2 cellular contexts compared by ENCODE assay signal in the genomic region with DNA sequence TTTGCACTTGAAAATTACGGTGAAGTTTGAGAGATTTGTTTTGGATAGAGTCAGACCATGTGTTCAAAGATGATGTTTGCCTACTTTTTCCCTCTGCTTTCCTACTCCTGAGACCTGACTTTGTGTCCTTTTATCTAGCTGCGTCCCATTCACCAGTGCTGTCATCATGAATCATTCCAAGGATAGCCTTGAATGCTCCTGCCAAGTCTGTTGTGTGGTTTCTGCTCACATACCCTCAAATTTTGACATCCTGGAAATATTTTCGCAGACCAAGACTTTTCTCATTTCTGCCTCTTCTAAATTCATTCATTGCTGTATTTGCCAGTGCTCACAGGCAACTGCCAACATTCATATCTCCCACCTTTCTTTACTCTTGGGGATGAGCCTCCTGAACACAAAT.
TF ChIP-seq lines count a peak whose summit lies in the region.

No MANE protein-coding gene starts in this region.

TF ChIP-seq in SK-N-SH, 30 proteins besides CTCF, POLR2A, EP300 and RAD21:
- TF ChIP-seq ZBTB33 (IDR thresholded peaks at IDR 0.05; ENCODE audit: borderline replicate concordance, low read depth) (no peak), MEF2A (IDR thresholded peaks at IDR 0.05; ENCODE audit: borderline replicate concordance, low read depth) (no peak), GATA2 (CRISPR knock-in tag; IDR thresholded peaks at IDR 0.05) (no peak), PBX3 (IDR thresholded peaks at IDR 0.05) (peak; percentile 46), TCF12 (IDR thresholded peaks at IDR 0.05) (peak; percentile 26; the same call in 1 of the 2 replicates), CHD2 (IDR thresholded peaks at IDR 0.05; ENCODE audit: low read length, partially characterized antibody) (no peak), TEAD4 (IDR thresholded peaks at IDR 0.05; ENCODE audit: borderline replicate concordance, insufficient read depth) (no peak), NFIC (IDR thresholded peaks at IDR 0.05; ENCODE audit: borderline replicate concordance) (0 out of 2 replicates have a peak, but pooled peaks have one; percentile 12), FOSL2 (IDR thresholded peaks at IDR 0.05; ENCODE audit: borderline replicate concordance, low read depth) (peak; percentile 20; the same call in 1 of the 2 replicates), TAF1 (IDR thresholded peaks at IDR 0.05; ENCODE audit: borderline replicate concordance, low read depth, low read length) (no peak), RFX5 (IDR thresholded peaks at IDR 0.05; ENCODE audit: low read length) (no peak)
TF ChIP-seq in SK-N-SH: peak in this region for 4.

TF ChIP-seq in SK-N-SH treated with all-trans-retinoic acid at 6 μM for 48 hours, 23 proteins besides CTCF, POLR2A, EP300 and RAD21 (continued from another document):
- TF ChIP-seq ZFP3 (CRISPR knock-in tag; IDR thresholded peaks at IDR 0.05) (no peak), ZNF565 (CRISPR knock-in tag; conservative IDR thresholded peaks at IDR 0.05; ENCODE audit: low read depth) (no peak), BACH2 (CRISPR knock-in tag; IDR thresholded peaks at IDR 0.05; ENCODE audit: borderline replicate concordance) (no peak), ARNTL (CRISPR knock-in tag; IDR thresholded peaks at IDR 0.05; ENCODE audit: borderline replicate concordance, low read depth) (no peak), RARB (CRISPR knock-in tag; IDR thresholded peaks at IDR 0.05) (no peak), POU6F1 (CRISPR knock-in tag; IDR thresholded peaks at IDR 0.05; ENCODE audit: borderline replicate concordance, low read depth) (no peak), TSHZ2 (CRISPR knock-in tag; IDR thresholded peaks at IDR 0.05) (no peak), CSRNP3 (CRISPR knock-in tag; IDR thresholded peaks at IDR 0.05) (no peak), ZNF8 (CRISPR knock-in tag; IDR thresholded peaks at IDR 0.05) (no peak), ZNF70 (CRISPR knock-in tag; IDR thresholded peaks at IDR 0.05) (no peak)
- TF ChIP-seq, protein P1, sequence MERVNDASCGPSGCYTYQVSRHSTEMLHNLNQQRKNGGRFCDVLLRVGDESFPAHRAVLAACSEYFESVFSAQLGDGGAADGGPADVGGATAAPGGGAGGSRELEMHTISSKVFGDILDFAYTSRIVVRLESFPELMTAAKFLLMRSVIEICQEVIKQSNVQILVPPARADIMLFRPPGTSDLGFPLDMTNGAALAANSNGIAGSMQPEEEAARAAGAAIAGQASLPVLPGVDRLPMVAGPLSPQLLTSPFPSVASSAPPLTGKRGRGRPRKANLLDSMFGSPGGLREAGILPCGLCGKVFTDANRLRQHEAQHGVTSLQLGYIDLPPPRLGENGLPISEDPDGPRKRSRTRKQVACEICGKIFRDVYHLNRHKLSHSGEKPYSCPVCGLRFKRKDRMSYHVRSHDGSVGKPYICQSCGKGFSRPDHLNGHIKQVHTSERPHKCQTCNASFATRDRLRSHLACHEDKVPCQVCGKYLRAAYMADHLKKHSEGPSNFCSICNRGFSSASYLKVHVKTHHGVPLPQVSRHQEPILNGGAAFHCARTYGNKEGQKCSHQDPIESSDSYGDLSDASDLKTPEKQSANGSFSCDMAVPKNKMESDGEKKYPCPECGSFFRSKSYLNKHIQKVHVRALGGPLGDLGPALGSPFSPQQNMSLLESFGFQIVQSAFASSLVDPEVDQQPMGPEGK (CRISPR knock-in tag; IDR thresholded peaks at IDR 0.05; ENCODE audit: borderline replicate concordance) = no peak
